ENCODE assay signal across 8 cellular contexts in the genomic region with DNA sequence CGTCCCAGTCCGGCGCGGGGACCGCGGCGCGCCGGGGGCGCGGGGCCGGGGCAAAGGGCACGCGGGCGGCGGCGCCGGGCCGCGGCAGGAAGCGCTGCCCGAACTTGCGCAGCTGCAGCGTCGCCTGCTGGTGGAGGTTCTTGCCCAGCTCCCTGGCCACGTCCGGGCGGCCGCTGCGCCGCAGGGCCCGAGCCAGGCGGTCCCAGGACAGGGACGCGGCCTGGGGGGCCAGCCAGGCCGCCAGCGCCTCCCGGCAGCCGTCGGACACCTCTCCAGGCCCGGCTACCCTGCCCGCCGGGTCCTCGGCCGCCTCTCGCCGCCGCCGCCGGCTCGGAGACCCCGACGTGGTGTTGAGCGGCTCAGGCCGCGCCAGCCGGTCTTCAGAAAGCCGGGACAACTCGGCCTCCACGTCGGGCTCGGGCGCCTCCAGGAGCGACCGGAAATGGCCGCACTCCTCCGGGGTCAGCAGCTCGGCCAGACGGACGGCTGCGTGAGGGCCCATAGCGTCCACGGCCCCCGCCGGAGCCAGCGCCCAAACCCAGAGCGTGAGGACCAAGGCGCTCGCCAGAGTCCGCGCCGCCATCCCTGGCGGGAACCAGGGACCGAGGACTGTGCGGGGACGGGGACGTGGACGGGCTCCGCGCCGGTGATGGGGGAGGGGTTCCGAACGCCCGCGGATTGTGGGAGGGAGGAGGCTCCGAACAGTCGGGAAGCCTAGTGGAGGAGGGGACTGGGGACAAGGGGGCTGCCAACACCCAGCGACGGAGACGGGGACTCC. TPM values are rescaled to one million over a fixed set of nuclear protein-coding genes. Genes with fewer than 3 reads are reported as not detected.
DNase-seq lines count a peak whose midpoint lies in the region; ATAC-seq and TF ChIP-seq lines count a peak whose summit lies in the region.

No MANE protein-coding gene starts in this region.

- H3K4me1 ChIP-seq in ES-I3 (ENCODE audit: insufficient read depth, low read length) = peaks cover 13% of the 10 kb centered on the region
- H3K4me1 ChIP-seq in right lobe of liver = peaks cover 0 to 6% (median 0%) of the 10 kb centered on the region in 4 donors

- no peaks in the 10 kb centered on the region for H3K36me3 ChIP-seq in ES-I3 (ENCODE audit: insufficient read depth, low read length)
- H3K36me3 ChIP-seq in right lobe of liver = no peaks in the 10 kb centered on the region

- peak overlapping the region; percentile 67 to 94 (median 92) for H3K27ac ChIP-seq in right lobe of liver

- H3K9ac ChIP-seq in ES-I3 (ENCODE audit: low read depth, low read length) = peak overlapping the region; percentile 74

- intact Hi-C loops in activated CD4-positive, alpha-beta memory T cell treated with anti-CD3 and anti-CD28 coated beads for 36 hours (cut with micrococcal nuclease) = no loop called here
- intact Hi-C loops in right lobe of liver (cut with DNase I) = loop anchor here in 1 of 2 donors (10.0 kb wide), 1 partner anchor 290 kb away; no protein-coding TSS in a partner anchor

- H3K27me3 ChIP-seq in right lobe of liver = no peaks in the 10 kb centered on the region

- POLR2A ChIA-PET in activated CD4-positive, alpha-beta memory T cell treated with anti-CD3 and anti-CD28 coated beads for 36 hours (lab: Charles Lee) = no interaction called here

- peak; percentile 52 to 97 (median 75) for TF ChIP-seq CTCF in right lobe of liver (IDR thresholded peaks at IDR 0.05)

- no peaks in the 10 kb centered on the region for H3K9me3 Mint-ChIP-seq in activated CD4-positive, alpha-beta memory T cell treated with anti-CD3 and anti-CD28 coated beads for 36 hours

- H3K27me3 Mint-ChIP-seq in activated CD4-positive, alpha-beta memory T cell treated with anti-CD3 and anti-CD28 coated beads for 36 hours = peaks cover 3% of the 10 kb centered on the region

- DNase-seq in NCI-H146 (lab: John Stamatoyannopoulos, UW) = peak; percentile 80
- peak; percentile 78 for DNase-seq in activated CD4-positive, alpha-beta memory T cell treated with anti-CD3 and anti-CD28 coated beads for 36 hours
- peak; percentile 93 for DNase-seq in ecto neural progenitor cell (ENCODE audit: low spot score)
- DNase-seq in right lobe of liver = peak; percentile 88 to 92 (median 88)
- peak; percentile 56 to 60 for DNase-seq in stimulated activated CD4-positive, alpha-beta T cell treated with anti-CD3 and anti-CD28 coated beads, Interleukin-2, amount 100 ng/mL, for 48 hours
- no peak for DNase-seq in OCI-M2 (lab: John Stamatoyannopoulos, UW; ENCODE audit: unreplicated experiment)

- H3K4me3 ChIP-seq in right lobe of liver = peak overlapping the region; percentile 57 to 77 (median 71)

- no peak overlapping the region for H3K27ac Mint-ChIP-seq in activated CD4-positive, alpha-beta memory T cell treated with anti-CD3 and anti-CD28 coated beads for 36 hours

- TF ChIP-seq POLR2A in right lobe of liver (IDR thresholded peaks at IDR 0.05) = peak; percentile 91

- peaks cover 8% of the 10 kb centered on the region for H3K4me1 Mint-ChIP-seq in activated CD4-positive, alpha-beta memory T cell treated with anti-CD3 and anti-CD28 coated beads for 36 hours (ENCODE audit: low read depth)

- CTCF ChIA-PET in activated CD4-positive, alpha-beta memory T cell treated with anti-CD3 and anti-CD28 coated beads for 36 hours (lab: Charles Lee) = interaction anchor here (0.7 to 3.4 kb wide), 16 partner anchors 9 to 395 kb away, joined by 3 to 31 read pairs (median 4); no protein-coding TSS in a partner anchor

- H3K4me3 Mint-ChIP-seq in activated CD4-positive, alpha-beta memory T cell treated with anti-CD3 and anti-CD28 coated beads for 36 hours = peak overlapping the region; percentile 54

- H3K9me3 ChIP-seq in ES-I3 (ENCODE audit: control insufficient read depth, insufficient read depth, low read length) (no peaks in the 10 kb centered on the region), right lobe of liver (no peaks in the 10 kb centered on the region)

- ATAC-seq in right lobe of liver (peak; percentile 88 to 95 (median 92)), HG03095 (IDR thresholded peaks at IDR 0.05; ENCODE audit: unreplicated experiment) (no peak)

- 0% methylated on average over 9 of the region's 100 CpGs for WGBS in right lobe of liver (ENCODE audit: insufficient coverage, low coverage, low lambda C conversion rate, missing lambda C conversion rate)

- H3K36me3 Mint-ChIP-seq in activated CD4-positive, alpha-beta memory T cell treated with anti-CD3 and anti-CD28 coated beads for 36 hours = no peaks in the 10 kb centered on the region

RNA-seq across cellular contexts. Expression of a gene that starts 34.0 kb away (rescaled TPM):
- total RNA-seq in activated CD4-positive, alpha-beta memory T cell treated with anti-CD3 and anti-CD28 coated beads for 36 hours = under 1 TPM; 0.29 to 0.31 TPM
- 1 to 10 TPM in 2 of 6 experiments, under 1 TPM in 4; 0.14 to 1.8 (median 0.55) TPM for total RNA-seq in right lobe of liver
